9 cellular contexts compared by ENCODE assay signal in genomic region chr13:91154954-91155353, GRCh38.
A peak's percentile ranks its signal among the peaks of the same experiment; 100 is the strongest.
DNase-seq lines count a peak whose midpoint lies in the region; ATAC-seq lines count a peak whose summit lies in the region.
"Had no signal": no experiment of that assay in that cellular context is flagged by ENCODE, and none has a peak within 500 bp of the region (broad histone marks: within the 10 kb centered on the region; RNA-seq: fewer than 3 reads in every experiment).

No MANE protein-coding gene starts in this region.

- WGBS in mesendoderm (ENCODE audit: extremely low coverage, insufficient coverage, low lambda C conversion rate), result no CpG with 5 or more reads among the region's 3 CpGs
- WGBS in aorta, 2 donors, result 89% methylated on average over 3 of the region's 3 CpGs

- H3K4ac ChIP-seq in mesendoderm (ENCODE audit: low read depth, low read length), result no peak overlapping the region

- H2BK15ac ChIP-seq in mesendoderm (replicated peaks; ENCODE audit: low read depth), result no peak overlapping the region

- H3K4me1 ChIP-seq in mesendoderm (ENCODE audit: control insufficient read depth, low read depth, low read length) (peaks cover 2% of the 10 kb centered on the region), aorta (ENCODE audit: control insufficient read depth in 1 of 2, insufficient read depth in 2 of 2, low read length in 2 of 2) (no peaks in the 10 kb centered on the region)

- H3K27ac ChIP-seq in mesendoderm (ENCODE audit: low read depth, low read length) (no peak overlapping the region), aorta (ENCODE audit: low read depth in 1 of 2, low read length in 2 of 2) (no peak overlapping the region)

- H3K18ac ChIP-seq in mesendoderm (ENCODE audit: low read length), result peak overlapping the region; percentile 8

- peak; percentile 91 for ATAC-seq in GM18870 (IDR thresholded peaks at IDR 0.05; ENCODE audit: unreplicated experiment)
- ATAC-seq in HG02884 (IDR thresholded peaks at IDR 0.05; ENCODE audit: unreplicated experiment), result peak; percentile 57
- ATAC-seq in aorta (ENCODE audit: low FRiP score), result no peak

- H3K36me3 ChIP-seq in mesendoderm (ENCODE audit: control insufficient read depth, insufficient read depth, low read length) (no peaks in the 10 kb centered on the region), aorta (ENCODE audit: control insufficient read depth in 1 of 2, insufficient read depth in 2 of 2, low read length in 1 of 2) (no peaks in the 10 kb centered on the region)

- H3K79me1 ChIP-seq in mesendoderm (ENCODE audit: low read length), result no peaks in the 10 kb centered on the region

- H2BK5ac ChIP-seq in mesendoderm (ENCODE audit: low read length), result no peak overlapping the region

- peak overlapping the region; percentile 62 for H4K5ac ChIP-seq in mesendoderm (ENCODE audit: low read length)

- no peaks in the 10 kb centered on the region for H3K79me2 ChIP-seq in mesendoderm (ENCODE audit: control insufficient read depth, insufficient read depth, low read length)

- no peaks in the 10 kb centered on the region for H3K9me3 ChIP-seq in aorta (ENCODE audit: control insufficient read depth, low read length)

- H3K4me2 ChIP-seq in mesendoderm (ENCODE audit: low read length), result no peak overlapping the region

- no peak overlapping the region for H3K56ac ChIP-seq in mesendoderm (ENCODE audit: low read length)

- DNase-seq in NOMO-1 treated with DMSO at 0.1 percent for 48 hours (lab: John Stamatoyannopoulos, UW; ENCODE audit: unreplicated experiment) (peak; percentile 100), mesendoderm (peak; percentile 50), NCI-H1092 treated with DMSO at 0.1 percent for 48 hours (lab: John Stamatoyannopoulos, UW) (no peak), NK-92 (lab: John Stamatoyannopoulos, UW; ENCODE audit: unreplicated experiment) (no peak), aorta (no peak)
- no peak for DNase-seq in stimulated activated CD4-positive, alpha-beta T cell treated with anti-CD3 and anti-CD28 coated beads, Interleukin-4, amount 100 ng/mL, for 4 hours
- DNase-seq: activated CD4-positive, alpha-beta T cell treated with anti-CD3 and anti-CD28 coated beads for 4 hours had no signal

- peak overlapping the region; percentile 56 for H4K8ac ChIP-seq in mesendoderm (ENCODE audit: low read depth, low read length)

- H3K23ac ChIP-seq in mesendoderm (ENCODE audit: low read length), result no peak overlapping the region

- H3K9ac ChIP-seq in mesendoderm (ENCODE audit: low read length), result no peak overlapping the region

- intact Hi-C loops in aorta (cut with DNase I), result no loop called here

- no peaks in the 10 kb centered on the region for H3K27me3 ChIP-seq in mesendoderm (ENCODE audit: insufficient read depth, low read length, poor library complexity)
- no peaks in the 10 kb centered on the region for H3K27me3 ChIP-seq in aorta (ENCODE audit: control insufficient read depth in 1 of 2, insufficient read depth in 2 of 2, low read length in 1 of 2)

- no peak overlapping the region for H2BK120ac ChIP-seq in mesendoderm (ENCODE audit: low read depth, low read length)

- no peak overlapping the region for H2AK5ac ChIP-seq in mesendoderm (ENCODE audit: low read length)

- H3K4me3 ChIP-seq in mesendoderm (ENCODE audit: low read length) (no peak overlapping the region), aorta (ENCODE audit: low read length in 2 of 2) (no peak overlapping the region)

Comparison
In these comparisons a context has a peak if more than half of its experiments do, and no peak if none do; other contexts are left out.
1. DNase-seq: peak in NOMO-1 treated with DMSO at 0.1 percent for 48 hours (single experiment) and mesendoderm (single experiment); none in NCI-H1092 treated with DMSO at 0.1 percent for 48 hours (single experiment), NK-92 (single experiment), aorta (0 of 2) and stimulated activated CD4-positive, alpha-beta T cell treated with anti-CD3 and anti-CD28 coated beads, Interleukin-4, amount 100 ng/mL, for 4 hours (0 of 2).